13 cellular contexts compared by ENCODE assay signal in genomic region chr2:158795110-158795924, GRCh38. TPM values are rescaled to one million over a fixed set of nuclear protein-coding genes. Genes with fewer than 3 reads are reported as not detected.
A peak's percentile ranks its signal among the peaks of the same experiment; 100 is the strongest.
DNase-seq lines count a peak whose midpoint lies in the region; ATAC-seq, FAIRE-seq and TF ChIP-seq lines count a peak whose summit lies in the region.
"Had no signal": no experiment of that assay in that cellular context is flagged by ENCODE, and none has a peak within 500 bp of the region (broad histone marks: within the 10 kb centered on the region; RNA-seq: fewer than 3 reads in every experiment).

Gene DAPL1 (plus strand): TSS chr2:158795317. CDS start chr2:158795373, 56 bp downstream.

- H3K4me3 Mint-ChIP-seq in T-helper 17 cell: no peak within 1 kb of the TSS
- H3K4me3 Mint-ChIP-seq: activated naive CD8-positive, alpha-beta T cell treated with anti-CD3 and anti-CD28 coated beads, Interleukin-2, amount 50 U/mL, for 24 hours had no signal

- no peak within 1 kb of the TSS for H3K27ac ChIP-seq in A673 (ENCODE audit: low read depth, low read length, poor library complexity, severe bottlenecking)
- H3K27ac ChIP-seq in lower lobe of right lung: no peak within 1 kb of the TSS

- peaks cover 3% of the 10 kb centered on the region for H3K4me1 Mint-ChIP-seq in T-helper 17 cell
- H3K4me1 Mint-ChIP-seq: activated naive CD8-positive, alpha-beta T cell treated with anti-CD3 and anti-CD28 coated beads, Interleukin-2, amount 50 U/mL, for 24 hours had no signal

- peaks cover 45% of the 10 kb centered on the region for H3K27me3 Mint-ChIP-seq in T-helper 17 cell

- H3K36me3 Mint-ChIP-seq in T-helper 17 cell (ENCODE audit: low read depth): no peaks in the 10 kb centered on the region

- H3K4me1 ChIP-seq in A673 (ENCODE audit: insufficient read depth, low read length, poor library complexity, severe bottlenecking): peaks cover 25% of the 10 kb centered on the region
- H3K4me1 ChIP-seq in lower lobe of right lung: no peaks in the 10 kb centered on the region

- intact Hi-C loops in A673 (cut with micrococcal nuclease; ENCODE audit: unreplicated experiment): no loop called here
- intact Hi-C loops in lower lobe of right lung (cut with DNase I): no loop called here

- no peak for TF ChIP-seq CTCF in A673 (conservative IDR thresholded peaks at IDR 0.05; ENCODE audit: low read depth, low read length)
- no peak for TF ChIP-seq CTCF in lower lobe of right lung (IDR thresholded peaks at IDR 0.05)

- H3K9me3 ChIP-seq in A673 (ENCODE audit: low read depth, low read length, poor library complexity, severe bottlenecking) (no peaks in the 10 kb centered on the region), T-helper 17 cell (ENCODE audit: control insufficient read depth, low read length, poor library complexity, severe bottlenecking) (no peaks in the 10 kb centered on the region), lower lobe of right lung (no peaks in the 10 kb centered on the region)

- ATAC-seq in T-helper 17 cell: no peak
- ATAC-seq in lower lobe of right lung: peak; percentile 16 to 61
- ATAC-seq in GM21381 (IDR thresholded peaks at IDR 0.05; ENCODE audit: unreplicated experiment): no peak
- ATAC-seq: activated naive CD8-positive, alpha-beta T cell treated with anti-CD3 and anti-CD28 coated beads, Interleukin-2, amount 50 U/mL, for 24 hours had no signal

- H3K4me3 ChIP-seq in A673 (ENCODE audit: low read depth, low read length, poor library complexity, severe bottlenecking): peak within 1 kb of the TSS; percentile 31
- H3K4me3 ChIP-seq in lower lobe of right lung: no peak within 1 kb of the TSS

- CTCF ChIA-PET in A673 (lab: Charles Lee): no interaction called here

- DNase-seq in A673 (ENCODE audit: low spot score) (peak; percentile 55), KBM-7 (peak; percentile 35), T-helper 17 cell (no peak), lower lobe of right lung (no peak), RCC 7860 (ENCODE audit: low spot score) (no peak), activated T-cell treated with anti-CD3 and anti-CD28 coated beads for 4 hours (no peak)
- DNase-seq in stimulated activated CD4-positive, alpha-beta T cell treated with anti-CD3 and anti-CD28 coated beads, Interleukin-2, amount 100 ng/mL, for 24 hours: no peak
- DNase-seq: activated naive CD8-positive, alpha-beta T cell treated with anti-CD3 and anti-CD28 coated beads, Interleukin-2, amount 50 U/mL, for 24 hours; stimulated activated CD4-positive, alpha-beta T cell treated with anti-CD3 and anti-CD28 coated beads, Interleukin-12 subunit alpha, Interleukin-12 subunit beta, amount 100 ng/mL, for 4 hours had no signal

- no TSS peak for BruUV-seq in A673 (replicated peaks; lab: Mats Ljungman, UMichigan)

- FAIRE-seq in RCC 7860 (lab: Jason Lieb, UNC): no peak

- no peaks in the 10 kb centered on the region for H3K36me3 ChIP-seq in A673 (ENCODE audit: insufficient read depth, low read length, poor library complexity, severe bottlenecking)
- no peaks in the 10 kb centered on the region for H3K36me3 ChIP-seq in lower lobe of right lung

- in situ Hi-C loops in KBM-7 (cut with MboI; ENCODE audit: low pct_unique_long_range_greater_than_20kb, low sequenced_read_pairs): no loop called here

- peak within 1 kb of the TSS; percentile 53 for H3K27ac Mint-ChIP-seq in T-helper 17 cell
- H3K27ac Mint-ChIP-seq: activated naive CD8-positive, alpha-beta T cell treated with anti-CD3 and anti-CD28 coated beads, Interleukin-2, amount 50 U/mL, for 24 hours had no signal

- H3K27me3 ChIP-seq in A673 (replicated peaks; ENCODE audit: insufficient read depth, low read depth, low read length, poor library complexity): no peaks in the 10 kb centered on the region
- H3K27me3 ChIP-seq in lower lobe of right lung (ENCODE audit: low read depth): no peaks in the 10 kb centered on the region

- POLR2A ChIA-PET in A673 (lab: Charles Lee; ENCODE audit: low non-redundant PET): interaction anchor here (0.6 kb wide), 2 partner anchors 13 to 499 kb away, joined by 3 to 4 read pairs; no protein-coding TSS in a partner anchor

RNA-seq across cellular contexts. Expression of gene DAPL1, which starts in this region (rescaled TPM):
- total RNA-seq in A673 (2021): 0.80 and 1.4 TPM in 2 replicates
- total RNA-seq in T-helper 17 cell: not detected
- total RNA-seq in lower lobe of right lung: not detected
- total RNA-seq: fibroblast of lung, lung microvascular endothelial cell, OCI-LY7 had no signal

Comparison
In these comparisons a context has a peak if more than half of its experiments do, and no peak if none do; other contexts are left out.
1. Peak in ATAC-seq in lower lobe of right lung; RNA of the gene not detected or under 1 TPM.
2. DNase-seq: peak in A673 (single experiment) and KBM-7 (single experiment); none in T-helper 17 cell (0 of 3), lower lobe of right lung (single experiment), RCC 7860 (single experiment), stimulated activated CD4-positive, alpha-beta T cell treated with anti-CD3 and anti-CD28 coated beads, Interleukin-2, amount 100 ng/mL, for 24 hours (0 of 2) and activated T-cell treated with anti-CD3 and anti-CD28 coated beads for 4 hours (single experiment).